In the genomic region with DNA sequence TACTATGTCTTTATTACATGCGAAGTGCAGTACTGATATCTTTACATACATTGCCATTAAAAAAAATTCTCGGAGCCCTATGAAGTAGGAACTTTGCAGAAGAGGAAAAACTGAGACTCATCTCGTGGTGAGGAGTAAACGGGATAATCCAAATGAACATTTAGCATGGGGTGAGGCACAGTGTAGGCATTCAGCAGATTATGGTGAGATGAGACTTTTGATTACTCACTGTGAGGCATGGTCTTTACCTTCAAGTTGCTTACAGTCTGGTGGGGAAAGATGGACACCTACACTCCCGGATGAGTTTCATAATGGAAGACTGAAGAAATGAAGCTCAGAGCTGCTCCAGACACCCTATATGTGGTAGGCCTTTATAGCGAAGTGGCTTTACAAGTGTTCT, we compare ENCODE assay signal across 1 cellular context.
TF ChIP-seq lines count a peak whose summit lies in the region.

No MANE protein-coding gene starts in this region.

TF ChIP-seq in IMR-90, 13 proteins besides CTCF, POLR2A, EP300 and RAD21 (continued from another document):
- TF ChIP-seq NFE2L2 (IDR thresholded peaks at IDR 0.05; ENCODE audit: low read depth, low read length) (no peak), SMC3 (IDR thresholded peaks at IDR 0.05; ENCODE audit: low read depth, low read length) (no peak), CEBPB (IDR thresholded peaks at IDR 0.05; ENCODE audit: low read depth, low read length) (no peak), MAFK (IDR thresholded peaks at IDR 0.05; ENCODE audit: low read depth, low read length) (no peak), RFX5 (IDR thresholded peaks at IDR 0.05; ENCODE audit: low read depth, low read length) (no peak), BHLHE40 (IDR thresholded peaks at IDR 0.05; ENCODE audit: low read depth, low read length) (no peak), CHD1 (IDR thresholded peaks at IDR 0.05; ENCODE audit: low read depth, low read length) (no peak)
- TF ChIP-seq, protein P1, sequence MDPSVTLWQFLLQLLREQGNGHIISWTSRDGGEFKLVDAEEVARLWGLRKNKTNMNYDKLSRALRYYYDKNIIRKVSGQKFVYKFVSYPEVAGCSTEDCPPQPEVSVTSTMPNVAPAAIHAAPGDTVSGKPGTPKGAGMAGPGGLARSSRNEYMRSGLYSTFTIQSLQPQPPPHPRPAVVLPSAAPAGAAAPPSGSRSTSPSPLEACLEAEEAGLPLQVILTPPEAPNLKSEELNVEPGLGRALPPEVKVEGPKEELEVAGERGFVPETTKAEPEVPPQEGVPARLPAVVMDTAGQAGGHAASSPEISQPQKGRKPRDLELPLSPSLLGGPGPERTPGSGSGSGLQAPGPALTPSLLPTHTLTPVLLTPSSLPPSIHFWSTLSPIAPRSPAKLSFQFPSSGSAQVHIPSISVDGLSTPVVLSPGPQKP (IDR thresholded peaks at IDR 0.05; ENCODE audit: borderline replicate concordance, low read depth, low read length): no peak
- TF ChIP-seq, protein P2, sequence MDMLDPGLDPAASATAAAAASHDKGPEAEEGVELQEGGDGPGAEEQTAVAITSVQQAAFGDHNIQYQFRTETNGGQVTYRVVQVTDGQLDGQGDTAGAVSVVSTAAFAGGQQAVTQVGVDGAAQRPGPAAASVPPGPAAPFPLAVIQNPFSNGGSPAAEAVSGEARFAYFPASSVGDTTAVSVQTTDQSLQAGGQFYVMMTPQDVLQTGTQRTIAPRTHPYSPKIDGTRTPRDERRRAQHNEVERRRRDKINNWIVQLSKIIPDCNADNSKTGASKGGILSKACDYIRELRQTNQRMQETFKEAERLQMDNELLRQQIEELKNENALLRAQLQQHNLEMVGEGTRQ (IDR thresholded peaks at IDR 0.05; ENCODE audit: low read depth, low read length): no peak
